8 cellular contexts compared by ENCODE assay signal in genomic region chr11:132125855-132126841, GRCh38.
A peak's percentile ranks its signal among the peaks of the same experiment; 100 is the strongest.
DNase-seq lines count a peak whose midpoint lies in the region; ATAC-seq and TF ChIP-seq lines count a peak whose summit lies in the region.
"Had no signal": no experiment of that assay in that cellular context is flagged by ENCODE, and none has a peak within 500 bp of the region (broad histone marks: within the 10 kb centered on the region; RNA-seq: fewer than 3 reads in every experiment).

No MANE protein-coding gene starts in this region.

- H3K36me3 Mint-ChIP-seq in neural crest cell (ENCODE audit: low read depth), result no peaks in the 10 kb centered on the region

- H3K4me3 ChIP-seq in epithelial cell of proximal tubule (ENCODE audit: low read depth, low read length), result peak overlapping the region; percentile 38
- H3K4me3 ChIP-seq: SJCRH30 had no signal

- TF ChIP-seq CTCF in epithelial cell of proximal tubule (conservative IDR thresholded peaks at IDR 0.05; ENCODE audit: low read depth, low read length) (no peak), neural crest cell (conservative IDR thresholded peaks at IDR 0.05) (no peak)

- peak; percentile 51 for ATAC-seq in GM21515 (IDR thresholded peaks at IDR 0.05; ENCODE audit: unreplicated experiment)
- ATAC-seq in activated CD4-positive, CD25-positive, alpha-beta regulatory T cell treated with anti-CD3 and anti-CD28 coated beads, Interleukin-2, amount 50 U/mL, for 24 hours, result no peak

- H3K27me3 Mint-ChIP-seq in neural crest cell (ENCODE audit: low read depth), result peaks cover 15% of the 10 kb centered on the region

- H3K4me3 Mint-ChIP-seq in neural crest cell, result no peak overlapping the region

- DNase-seq in NCI-H345 treated with DMSO at 0.1 percent for 48 hours (lab: John Stamatoyannopoulos, UW; ENCODE audit: unreplicated experiment), result peak; percentile 83
- no peak for DNase-seq in epithelial cell of proximal tubule (ENCODE audit: low read depth)
- peak; percentile 5 for DNase-seq in neural crest cell (ENCODE audit: low read depth, low spot score)
- DNase-seq in activated CD4-positive, CD25-positive, alpha-beta regulatory T cell (lab: John Stamatoyannopoulos, UW), result no peak
- DNase-seq in activated CD4-positive, alpha-beta T cell treated with anti-CD3 and anti-CD28 coated beads for 4 hours, result no peak

- no peak overlapping the region for H3K27ac Mint-ChIP-seq in neural crest cell (ENCODE audit: unreplicated experiment)

- H3K9me3 Mint-ChIP-seq in neural crest cell, result no peaks in the 10 kb centered on the region

- H3K4me1 Mint-ChIP-seq in neural crest cell, result no peaks in the 10 kb centered on the region

Comparison
In these comparisons a context has a peak if more than half of its experiments do, and no peak if none do; other contexts are left out.
1. DNase-seq: peak in NCI-H345 treated with DMSO at 0.1 percent for 48 hours (single experiment) and neural crest cell (single experiment); none in epithelial cell of proximal tubule (single experiment), activated CD4-positive, CD25-positive, alpha-beta regulatory T cell (0 of 4) and activated CD4-positive, alpha-beta T cell treated with anti-CD3 and anti-CD28 coated beads for 4 hours (0 of 2).